Comparison of ENCODE assay signal across 1 cellular context in genomic region chr7:135977742-135978066, GRCh38.
TF ChIP-seq lines count a peak whose summit lies in the region.

No MANE protein-coding gene starts in this region.

TF ChIP-seq in SK-N-SH, 30 proteins besides CTCF, POLR2A, EP300 and RAD21 (continued from another document):
- TF ChIP-seq USF2 (IDR thresholded peaks at IDR 0.05; ENCODE audit: borderline replicate concordance, low read depth, low read length) (no peak), GATA2 (CRISPR knock-in tag; IDR thresholded peaks at IDR 0.05) (no peak), FOSL2 (IDR thresholded peaks at IDR 0.05; ENCODE audit: borderline replicate concordance, low read depth) (no peak), ELF1 (IDR thresholded peaks at IDR 0.05) (no peak), MEF2A (IDR thresholded peaks at IDR 0.05; ENCODE audit: borderline replicate concordance, low read depth) (no peak), REST (IDR thresholded peaks at IDR 0.05; ENCODE audit: low read depth, low read length) (no peak), USF1 (IDR thresholded peaks at IDR 0.05; ENCODE audit: borderline replicate concordance, low read depth) (no peak), GABPA (IDR thresholded peaks at IDR 0.05; ENCODE audit: low read depth) (no peak), NFIC (IDR thresholded peaks at IDR 0.05; ENCODE audit: borderline replicate concordance) (no peak)
TF ChIP-seq in SK-N-SH: peak in this region for 0.
